In the genomic region with DNA sequence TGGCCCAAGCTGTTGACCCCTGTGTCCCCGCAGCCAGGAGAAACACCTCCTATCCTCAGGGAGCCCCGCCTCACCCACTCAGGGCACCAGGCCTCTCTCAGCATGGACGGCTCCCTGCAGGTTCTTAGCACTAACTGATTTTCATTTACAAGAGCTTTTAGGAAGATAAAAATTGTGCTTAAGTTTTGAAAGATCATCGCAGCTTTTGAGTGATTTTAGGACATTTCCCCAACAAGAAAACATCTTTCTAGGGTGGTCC, we compare ENCODE assay signal across 28 cellular contexts. TPM values are rescaled to one million over a fixed set of nuclear protein-coding genes. Genes with fewer than 3 reads are reported as not detected.
"Had no signal": no experiment of that assay in that cellular context is flagged by ENCODE, and none has a peak within 500 bp of the region (broad histone marks: within the 10 kb centered on the region; RNA-seq: fewer than 3 reads in every experiment).

No MANE protein-coding gene starts in this region.

- H3K4me1 Mint-ChIP-seq: immature natural killer cell; naive thymus-derived CD4-positive, alpha-beta T cell; stimulated activated memory B cell treated with anti-CD40 and anti-IgM and Interleukin-4, amounts not matched to agents 10 μg/mL and 1 μg/mL and 100 μg/mL, for 72 hours; stimulated activated naive CD8-positive, alpha-beta T cell treated with anti-CD3 and anti-CD28 coated beads, Interleukin-15, amount 100 ng/mL, for 72 hours had no signal

- H3K27me3 ChIP-seq: heart left ventricle, right atrium auricular region, testis, thyroid gland, transverse colon, upper lobe of left lung had no signal

- H3K27ac ChIP-seq: left lung, pancreas, testis, thyroid gland, transverse colon, upper lobe of left lung had no signal

- DNase-seq: hypothalamus; immature natural killer cell; kidney; left colon; midbrain; naive thymus-derived CD4-positive, alpha-beta T cell; nucleus accumbens; pancreas; stimulated activated CD4-positive, alpha-beta T cell treated with anti-CD3 and anti-CD28 coated beads, Interleukin-1b, Interleukin-23, amount 100 ng/mL, for 48 hours; stimulated activated CD4-positive, alpha-beta T cell treated with anti-CD3 and anti-CD28 coated beads, Interleukin-2, amount 100 ng/mL, for 48 hours; stimulated activated CD4-positive, alpha-beta T cell treated with anti-CD3 and anti-CD28 coated beads, Interleukin-4, amount 100 ng/mL, for 4 hours; stimulated activated CD8-positive, alpha-beta memory T cell treated with anti-CD3 and anti-CD28 coated beads, Interleukin-4, amount 100 ng/mL, for 48 hours; stimulated activated naive CD4-positive, alpha-beta T cell treated with Interleukin-2 at 50 U/mL for 16 hours; stimulated activated naive CD8-positive, alpha-beta T cell treated with anti-CD3 and anti-CD28 coated beads, Interleukin-15, amount 100 ng/mL, for 72 hours; testis; thyroid gland; transverse colon had no signal

- H3K4me1 ChIP-seq: left lung, pancreas, transverse colon, upper lobe of left lung had no signal

- H3K36me3 Mint-ChIP-seq: immature natural killer cell; naive thymus-derived CD4-positive, alpha-beta T cell; natural killer cell treated with Interleukin-12 subunit alpha and Interleukin-12 subunit beta and Interleukin-15 and Interleukin-18, amount 100 ng/mL, for 72 hours; stimulated activated memory B cell treated with anti-CD40 and anti-IgM and Interleukin-4, amounts not matched to agents 10 μg/mL and 1 μg/mL and 100 μg/mL, for 72 hours had no signal

- H3K4me3 Mint-ChIP-seq: immature natural killer cell; naive thymus-derived CD4-positive, alpha-beta T cell; natural killer cell treated with Interleukin-12 subunit alpha and Interleukin-12 subunit beta and Interleukin-15 and Interleukin-18, amount 100 ng/mL, for 72 hours; stimulated activated memory B cell treated with anti-CD40 and anti-IgM and Interleukin-4, amounts not matched to agents 10 μg/mL and 1 μg/mL and 100 μg/mL, for 72 hours; stimulated activated naive CD8-positive, alpha-beta T cell treated with anti-CD3 and anti-CD28 coated beads, Interleukin-15, amount 100 ng/mL, for 72 hours had no signal

- H3K9me3 ChIP-seq: heart left ventricle, left lung, mucosa of descending colon, pancreas, right atrium auricular region, testis, thyroid gland, transverse colon, upper lobe of left lung had no signal

- H3K4me3 ChIP-seq: heart left ventricle, left lung, lung, mucosa of descending colon, pancreas, right atrium auricular region, smooth muscle cell, testis, thyroid gland, transverse colon, upper lobe of left lung had no signal

- H3K9me3 Mint-ChIP-seq: immature natural killer cell; naive thymus-derived CD4-positive, alpha-beta T cell; natural killer cell treated with Interleukin-12 subunit alpha and Interleukin-12 subunit beta and Interleukin-15 and Interleukin-18, amount 100 ng/mL, for 72 hours; stimulated activated memory B cell treated with anti-CD40 and anti-IgM and Interleukin-4, amounts not matched to agents 10 μg/mL and 1 μg/mL and 100 μg/mL, for 72 hours; stimulated activated naive CD8-positive, alpha-beta T cell treated with anti-CD3 and anti-CD28 coated beads, Interleukin-15, amount 100 ng/mL, for 72 hours had no signal

- ATAC-seq: heart left ventricle; left colon; left lung; mucosa of descending colon; naive thymus-derived CD4-positive, alpha-beta T cell; pancreas; sciatic nerve; stimulated activated memory B cell treated with anti-CD40 and anti-IgM and Interleukin-4, amounts not matched to agents 10 μg/mL and 1 μg/mL and 100 μg/mL, for 72 hours; stimulated activated naive CD8-positive, alpha-beta T cell treated with anti-CD3 and anti-CD28 coated beads, Interleukin-15, amount 100 ng/mL, for 72 hours had no signal

- H3K36me3 ChIP-seq: left lung, pancreas, right atrium auricular region, thyroid gland, transverse colon, upper lobe of left lung had no signal

- H3K27ac Mint-ChIP-seq: immature natural killer cell; naive thymus-derived CD4-positive, alpha-beta T cell; natural killer cell treated with Interleukin-12 subunit alpha and Interleukin-12 subunit beta and Interleukin-15 and Interleukin-18, amount 100 ng/mL, for 72 hours; stimulated activated memory B cell treated with anti-CD40 and anti-IgM and Interleukin-4, amounts not matched to agents 10 μg/mL and 1 μg/mL and 100 μg/mL, for 72 hours had no signal

RNA-seq across cellular contexts. Expression of a gene that starts 22.1 kb away (rescaled TPM):
- total RNA-seq: liver; naive thymus-derived CD4-positive, alpha-beta T cell; natural killer cell treated with Interleukin-12 subunit alpha and Interleukin-12 subunit beta and Interleukin-15 and Interleukin-18, amount 100 ng/mL, for 72 hours; smooth muscle cell had no signal
